ENCODE assay signal across 8 cellular contexts in the genomic region with DNA sequence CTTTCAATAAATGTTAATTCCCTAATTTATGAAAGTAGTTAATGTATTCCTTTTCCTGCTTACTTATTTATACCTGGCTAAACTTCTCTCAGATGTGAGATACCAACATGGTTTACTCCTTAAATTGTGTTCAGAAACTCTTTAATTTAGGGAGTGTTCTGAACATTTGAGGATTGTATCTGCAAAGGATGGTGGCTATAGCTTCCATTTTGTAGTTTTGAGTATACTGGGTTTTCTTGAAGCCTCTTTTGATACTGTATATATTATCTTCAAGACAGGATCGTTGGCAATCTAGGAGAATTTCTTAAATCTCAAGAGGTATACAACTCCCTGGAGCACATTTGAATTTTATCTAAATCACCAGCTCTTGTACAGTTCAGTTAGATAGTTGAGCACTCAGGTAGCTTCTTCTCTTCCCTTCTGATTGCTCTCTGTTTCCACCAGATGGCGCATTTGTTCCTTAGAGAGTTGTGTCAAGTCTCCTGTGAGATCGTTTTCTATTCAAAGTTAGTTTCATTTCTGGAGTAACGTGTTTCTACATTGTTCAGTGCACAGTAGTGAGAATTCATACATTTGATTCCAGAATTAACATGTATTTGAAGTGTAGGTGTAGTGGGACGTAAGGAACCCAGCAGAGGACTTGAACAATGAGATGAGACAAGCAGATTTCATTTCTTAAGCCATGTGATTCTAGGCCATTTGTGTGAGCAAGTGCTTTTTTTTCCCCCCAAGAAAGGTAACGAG.
A peak's percentile ranks its signal among the peaks of the same experiment; 100 is the strongest.
DNase-seq lines count a peak whose midpoint lies in the region; ATAC-seq, FAIRE-seq and TF ChIP-seq lines count a peak whose summit lies in the region.
"Not testable (repeated sequence)": the region's sequence is repeated elsewhere in the genome, so short reads cannot be mapped to it uniquely, and the experiment has no call there.

No MANE protein-coding gene starts in this region.

- H3K27me3 ChIP-seq in A673 (replicated peaks; ENCODE audit: insufficient read depth, low read depth, low read length, poor library complexity); SU-DHL-6 (ENCODE audit: low read length); adipocyte (replicated peaks; ENCODE audit: control insufficient read depth, insufficient read depth, low read length); parathyroid adenoma (ENCODE audit: control insufficient read depth, insufficient read depth, low read length): not testable (repeated sequence)

- POLR2A ChIA-PET in A673 (lab: Charles Lee; ENCODE audit: low non-redundant PET), result not testable (repeated sequence)

- not testable (repeated sequence) for H3K4me1 ChIP-seq in A673 (ENCODE audit: insufficient read depth, low read length, poor library complexity, severe bottlenecking); adipocyte (ENCODE audit: control insufficient read depth, insufficient read depth, low read length); parathyroid adenoma

- peak; percentile 97 for FAIRE-seq in GM18507 (lab: Jason Lieb, UNC)

- BruUV-seq in A673 (replicated peaks; lab: Mats Ljungman, UMichigan), result not testable (repeated sequence)

- H3K79me2 ChIP-seq in SU-DHL-6 (ENCODE audit: insufficient read depth, low read length); parathyroid adenoma: not testable (repeated sequence)

- DNase-seq in A673 (ENCODE audit: low spot score) (peak; percentile 63), NCI-H1436 treated with DMSO at 0.1 percent for 48 hours (lab: John Stamatoyannopoulos, UW) (peak; percentile 7), adipocyte (ENCODE audit: low read depth) (peak; percentile 75), glomerular visceral epithelial cell (ENCODE audit: extremely low spot score) (peak; percentile 45)
- DNase-seq in GM18507 (ENCODE audit: extremely low spot score, insufficient read length, low read depth), result not testable (repeated sequence)

- not testable (repeated sequence) for H4K20me1 ChIP-seq in SU-DHL-6 (ENCODE audit: low read depth, low read length)

- not testable (repeated sequence) for H3K9me2 ChIP-seq in SU-DHL-6 (replicated peaks; ENCODE audit: insufficient read depth, low read length)

- CTCF ChIA-PET in A673 (lab: Charles Lee), result interaction anchor here (0.6 to 1.2 kb wide), 4 partner anchors 182 to 275 kb away, joined by 3 to 4 read pairs (median 4); no protein-coding TSS in a partner anchor

- H3K4me3 ChIP-seq in A673 (ENCODE audit: low read depth, low read length, poor library complexity, severe bottlenecking), result peak overlapping the region; percentile 25
- not testable (repeated sequence) for H3K4me3 ChIP-seq in SU-DHL-6 (ENCODE audit: insufficient read depth, low read length, poor library complexity, severe bottlenecking); parathyroid adenoma (ENCODE audit: low read depth, low read length)
- peak overlapping the region; percentile 49 for H3K4me3 ChIP-seq in adipocyte (ENCODE audit: low read length)

- intact Hi-C loops in A673 (cut with micrococcal nuclease; ENCODE audit: unreplicated experiment), result loop anchor here (2.0 kb wide), 1 partner anchor 272 kb away; no protein-coding TSS in a partner anchor

- H3K36me3 ChIP-seq in A673 (ENCODE audit: insufficient read depth, low read length, poor library complexity, severe bottlenecking); SU-DHL-6 (ENCODE audit: low read length); parathyroid adenoma (ENCODE audit: control insufficient read depth, insufficient read depth, low read length): not testable (repeated sequence)
- H3K36me3 ChIP-seq in adipocyte (ENCODE audit: control insufficient read depth, insufficient read depth, low read length, severe bottlenecking), result peaks cover 25% of the 10 kb centered on the region

- peak overlapping the region; percentile 63 for H3K4me2 ChIP-seq in SU-DHL-6 (ENCODE audit: low read depth, low read length, poor library complexity, severe bottlenecking)
- not testable (repeated sequence) for H3K4me2 ChIP-seq in parathyroid adenoma (ENCODE audit: low read length)

- not testable (repeated sequence) for H2AFZ ChIP-seq in SU-DHL-6 (ENCODE audit: low read depth, low read length, severe bottlenecking); parathyroid adenoma

- ATAC-seq in HG02870 (IDR thresholded peaks at IDR 0.05; ENCODE audit: unreplicated experiment), result peak; percentile 78

- H3K27ac ChIP-seq in A673 (ENCODE audit: low read depth, low read length, poor library complexity, severe bottlenecking); parathyroid adenoma: not testable (repeated sequence)
- H3K27ac ChIP-seq in SU-DHL-6 (ENCODE audit: low read depth, low read length), result peak overlapping the region; percentile 34; the same call in 1 of the 2 replicates

- H3K9ac ChIP-seq in SU-DHL-6 (ENCODE audit: low read length), result peak overlapping the region; percentile 48
- H3K9ac ChIP-seq in adipocyte (ENCODE audit: low read length), result peak overlapping the region; percentile 53
- not testable (repeated sequence) for H3K9ac ChIP-seq in parathyroid adenoma

- not testable (repeated sequence) for H3F3A ChIP-seq in SU-DHL-6 (ENCODE audit: insufficient read depth)

- not testable (repeated sequence) for H3K9me3 ChIP-seq in A673 (ENCODE audit: low read depth, low read length, poor library complexity, severe bottlenecking); SU-DHL-6 (ENCODE audit: insufficient read depth, low read length); adipocyte (ENCODE audit: control insufficient read depth, low read length); parathyroid adenoma (ENCODE audit: control insufficient read depth, low read length)

- TF ChIP-seq CTCF in A673 (conservative IDR thresholded peaks at IDR 0.05; ENCODE audit: low read depth, low read length), result peak; percentile 53
- TF ChIP-seq CTCF in SU-DHL-6 (IDR thresholded peaks at IDR 0.05; ENCODE audit: insufficient read depth, low read length, poor library complexity, severe bottlenecking), result peak; percentile 35
- TF ChIP-seq CTCF in parathyroid adenoma (IDR thresholded peaks at IDR 0.05), result peak; percentile 49
